In the genomic region with DNA sequence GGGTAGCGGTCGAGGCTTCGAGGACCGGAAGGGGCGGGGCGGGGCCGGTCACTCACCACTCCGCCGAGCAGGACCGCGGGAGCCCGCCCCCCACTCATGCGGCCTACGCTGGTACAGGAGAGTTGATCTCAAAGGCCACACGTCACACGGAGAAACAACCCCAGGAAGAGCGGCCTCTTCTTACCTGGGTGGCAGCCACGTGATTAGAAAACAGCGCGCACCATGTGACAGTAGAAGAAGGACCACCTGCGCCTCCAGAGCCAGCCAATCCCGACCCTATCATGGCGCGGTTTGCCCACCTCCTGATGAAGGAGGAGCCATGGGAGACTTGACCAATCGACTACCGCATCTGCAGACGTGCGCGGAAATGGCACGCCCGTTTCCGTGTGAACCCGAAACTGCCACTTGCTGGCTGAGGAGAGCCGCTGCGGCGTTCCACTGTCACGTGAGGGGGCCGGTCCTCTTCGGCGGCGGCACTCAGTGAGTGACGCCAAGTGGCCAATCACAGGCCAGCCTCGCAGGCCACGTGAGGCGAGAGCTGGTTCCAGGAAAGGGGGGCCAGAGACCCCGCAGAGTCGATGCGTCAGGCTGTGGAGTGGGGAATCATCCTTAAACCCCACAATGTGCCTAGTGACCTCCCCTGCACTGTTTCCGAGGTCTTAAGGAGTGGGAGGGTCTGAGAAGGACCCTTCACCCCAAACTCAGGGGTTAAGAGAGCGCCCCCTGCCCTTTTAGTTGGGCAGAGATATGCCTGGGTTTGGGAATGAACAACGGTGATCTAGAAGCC, we compare ENCODE assay signal across 8 cellular contexts. TPM values are rescaled to one million over a fixed set of nuclear protein-coding genes. Genes with fewer than 3 reads are reported as not detected.
DNase-seq lines count a peak whose midpoint lies in the region; ATAC-seq and TF ChIP-seq lines count a peak whose summit lies in the region.

A gene with protein sequence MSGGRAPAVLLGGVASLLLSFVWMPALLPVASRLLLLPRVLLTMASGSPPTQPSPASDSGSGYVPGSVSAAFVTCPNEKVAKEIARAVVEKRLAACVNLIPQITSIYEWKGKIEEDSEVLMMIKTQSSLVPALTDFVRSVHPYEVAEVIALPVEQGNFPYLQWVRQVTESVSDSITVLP (minus strand): TSS at position 205 of the 787 bp plus-strand sequence. CDS start 107 bp downstream, at position 98.

- H3K4me3 ChIP-seq in LNCaP clone FGC (ENCODE audit: low read depth, low read length) (peak within 1 kb of the TSS; percentile 99), RWPE2 (ENCODE audit: severe bottlenecking) (peak within 1 kb of the TSS; percentile 43)

- peak within 1 kb of the TSS; percentile 82 for H3K27ac ChIP-seq in RWPE2 (ENCODE audit: poor library complexity, severe bottlenecking)

- H3K9me3 Mint-ChIP-seq in natural killer cell treated with Interleukin-12 subunit alpha and Interleukin-12 subunit beta and Interleukin-15 and Interleukin-18, amount 100 ng/mL, for 72 hours: no peaks in the 10 kb centered on the region
- H3K9me3 Mint-ChIP-seq in stimulated activated naive CD8-positive, alpha-beta T cell treated with anti-CD3 and anti-CD28 coated beads, Interleukin-15, Interleukin-2, amounts not matched to agents 100 ng/mL and 50 ng/mL, for 24 hours: no peaks in the 10 kb centered on the region

- H3K36me3 ChIP-seq in RWPE2 (ENCODE audit: low read depth): peaks cover 25% of the 10 kb centered on the region

- peak; percentile 90 for ATAC-seq in RWPE2 (ENCODE audit: low read depth)
- peak; percentile 91 to 94 for ATAC-seq in natural killer cell treated with Interleukin-12 subunit alpha and Interleukin-12 subunit beta and Interleukin-15 and Interleukin-18, amount 100 ng/mL, for 72 hours

- peak; percentile 42 for TF ChIP-seq CTCF in LNCaP clone FGC (IDR thresholded peaks at IDR 0.05; ENCODE audit: control insufficient read depth, extremely low read depth, insufficient read depth)
- TF ChIP-seq CTCF in RWPE2 (IDR thresholded peaks at IDR 0.05; ENCODE audit: poor library complexity, severe bottlenecking): peak; percentile 33

- no peaks in the 10 kb centered on the region for H3K27me3 ChIP-seq in RWPE2 (ENCODE audit: insufficient read depth, poor library complexity, severe bottlenecking)

- H3K9me3 ChIP-seq in RWPE2 (ENCODE audit: severe bottlenecking): no peaks in the 10 kb centered on the region

- peaks cover 12% of the 10 kb centered on the region for H3K36me3 Mint-ChIP-seq in natural killer cell treated with Interleukin-12 subunit alpha and Interleukin-12 subunit beta and Interleukin-15 and Interleukin-18, amount 100 ng/mL, for 72 hours
- H3K36me3 Mint-ChIP-seq in stimulated activated naive CD8-positive, alpha-beta T cell treated with anti-CD3 and anti-CD28 coated beads, Interleukin-15, Interleukin-2, amounts not matched to agents 100 ng/mL and 50 ng/mL, for 24 hours (ENCODE audit: low read depth): peaks cover 29% of the 10 kb centered on the region

- peaks cover 14% of the 10 kb centered on the region for H3K4me1 ChIP-seq in RWPE2 (ENCODE audit: insufficient read depth, poor library complexity, severe bottlenecking)

- DNase-seq in EL (peak; percentile 100), GOT3 (lab: John Stamatoyannopoulos, UW) (peak; percentile 96), LNCaP clone FGC (ENCODE audit: low read depth) (peak; percentile 99), RWPE2 (ENCODE audit: low spot score) (peak; percentile 99), fibroblast of peridontal ligament (ENCODE audit: extremely low read depth) (peak; percentile 99)
- DNase-seq in activated T-helper 9 cell treated with anti-CD3 and anti-CD28 coated beads, Interleukin-2, amount 50 U/mL, for 16 hours (ENCODE audit: low read depth): peak; percentile 96
- DNase-seq in natural killer cell treated with Interleukin-12 subunit alpha and Interleukin-12 subunit beta and Interleukin-15 and Interleukin-18, amount 100 ng/mL, for 72 hours (ENCODE audit: low spot score): peak; percentile 100

- H3K27me3 Mint-ChIP-seq in natural killer cell treated with Interleukin-12 subunit alpha and Interleukin-12 subunit beta and Interleukin-15 and Interleukin-18, amount 100 ng/mL, for 72 hours: no peaks in the 10 kb centered on the region
- H3K27me3 Mint-ChIP-seq in stimulated activated naive CD8-positive, alpha-beta T cell treated with anti-CD3 and anti-CD28 coated beads, Interleukin-15, Interleukin-2, amounts not matched to agents 100 ng/mL and 50 ng/mL, for 24 hours: no peaks in the 10 kb centered on the region

- peaks cover 61 to 66% of the 10 kb centered on the region in 2 donors for H3K4me1 Mint-ChIP-seq in natural killer cell treated with Interleukin-12 subunit alpha and Interleukin-12 subunit beta and Interleukin-15 and Interleukin-18, amount 100 ng/mL, for 72 hours (ENCODE audit: low read depth in 2 of 2)
- H3K4me1 Mint-ChIP-seq in stimulated activated naive CD8-positive, alpha-beta T cell treated with anti-CD3 and anti-CD28 coated beads, Interleukin-15, Interleukin-2, amounts not matched to agents 100 ng/mL and 50 ng/mL, for 24 hours (ENCODE audit: low read depth): peaks cover 65% of the 10 kb centered on the region

- H3K27ac Mint-ChIP-seq in natural killer cell treated with Interleukin-12 subunit alpha and Interleukin-12 subunit beta and Interleukin-15 and Interleukin-18, amount 100 ng/mL, for 72 hours: peak within 1 kb of the TSS; percentile 100
- peak within 1 kb of the TSS; percentile 100 for H3K27ac Mint-ChIP-seq in stimulated activated naive CD8-positive, alpha-beta T cell treated with anti-CD3 and anti-CD28 coated beads, Interleukin-15, Interleukin-2, amounts not matched to agents 100 ng/mL and 50 ng/mL, for 24 hours

- H3K4me3 Mint-ChIP-seq in natural killer cell treated with Interleukin-12 subunit alpha and Interleukin-12 subunit beta and Interleukin-15 and Interleukin-18, amount 100 ng/mL, for 72 hours: peak within 1 kb of the TSS; percentile 99
- H3K4me3 Mint-ChIP-seq in stimulated activated naive CD8-positive, alpha-beta T cell treated with anti-CD3 and anti-CD28 coated beads, Interleukin-15, Interleukin-2, amounts not matched to agents 100 ng/mL and 50 ng/mL, for 24 hours: peak within 1 kb of the TSS; percentile 96

RNA-seq across cellular contexts. Expression of the gene that starts here (rescaled TPM):
- total RNA-seq in natural killer cell treated with Interleukin-12 subunit alpha and Interleukin-12 subunit beta and Interleukin-15 and Interleukin-18, amount 100 ng/mL, for 72 hours: 100 to 1,000 TPM; 106 to 156 TPM

Comparison
In these comparisons a context has a peak if more than half of its experiments do, and no peak if none do; other contexts are left out.
1. Peak in every context shown above with its lines: DNase-seq, ATAC-seq, H3K4me3 ChIP-seq and H3K27ac ChIP-seq.